In the genomic region with DNA sequence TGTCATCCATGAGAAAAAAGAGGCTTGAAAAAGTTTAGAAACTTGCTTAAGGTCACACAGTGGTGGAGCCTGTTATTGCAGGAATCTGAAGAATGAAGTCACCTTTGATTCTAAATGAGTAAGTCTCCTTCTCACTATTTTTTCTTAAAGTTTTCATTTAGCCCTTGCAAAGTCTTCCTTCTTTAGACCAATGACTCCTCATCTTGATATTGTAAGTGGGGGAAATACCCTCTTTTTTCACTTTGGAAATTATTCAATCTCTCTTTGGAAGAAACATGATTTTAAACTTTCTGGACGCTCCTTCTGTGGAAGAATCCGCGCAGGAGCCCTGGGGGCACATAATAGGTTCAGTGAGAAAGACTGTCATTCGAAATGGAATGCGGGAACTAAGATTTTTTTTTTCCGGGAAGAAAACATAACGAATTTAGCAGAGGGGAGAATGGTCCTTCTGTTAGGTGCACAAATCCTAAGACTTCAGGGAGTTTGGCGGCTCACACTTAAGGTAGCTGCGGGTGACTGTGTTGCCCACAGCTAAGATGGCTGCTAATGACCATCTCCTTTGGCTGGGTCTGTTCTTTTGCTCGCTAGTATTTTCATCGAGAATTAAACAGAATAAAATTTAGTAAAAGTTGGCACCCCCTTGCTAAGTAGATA, we compare ENCODE assay signal across 8 cellular contexts. TPM values are rescaled to one million over a fixed set of nuclear protein-coding genes. Genes with fewer than 3 reads are reported as not detected.
DNase-seq lines count a peak whose midpoint lies in the region; ATAC-seq and TF ChIP-seq lines count a peak whose summit lies in the region.

No MANE protein-coding gene starts in this region.

- peak overlapping the region; percentile 85 for H3K4me3 ChIP-seq in HFF-Myc (replicated peaks; ENCODE audit: low read depth, low read length)
- H3K4me3 ChIP-seq in MM.1S (ENCODE audit: low read length) = peak overlapping the region; percentile 91
- peak overlapping the region; percentile 77 for H3K4me3 ChIP-seq in epithelial cell of proximal tubule (ENCODE audit: low read depth, low read length)
- H3K4me3 ChIP-seq in transverse colon = peak overlapping the region; percentile 52 to 93 (median 88)

- peak; percentile 66 for ATAC-seq in activated B cell treated with CpG ODN at 0.5 μM for 24 hours (ENCODE audit: low read depth)
- peak; percentile 71 for ATAC-seq in naive thymus-derived CD8-positive, alpha-beta T cell

- no peaks in the 10 kb centered on the region for H3F3A ChIP-seq in MM.1S (ENCODE audit: insufficient read depth, low read length)

- H3K9me3 ChIP-seq in MM.1S (replicated peaks; ENCODE audit: insufficient read depth, low read length) = no peaks in the 10 kb centered on the region
- no peaks in the 10 kb centered on the region for H3K9me3 ChIP-seq in transverse colon

- H3K4me3 Mint-ChIP-seq in activated naive CD4-positive, alpha-beta T cell treated with anti-CD3 and anti-CD28 coated beads for 36 hours = peak overlapping the region; percentile 98
- peak overlapping the region; percentile 95 for H3K4me3 Mint-ChIP-seq in activated B cell treated with CpG ODN at 0.5 μM for 24 hours
- H3K4me3 Mint-ChIP-seq in naive thymus-derived CD8-positive, alpha-beta T cell = peak overlapping the region; percentile 89 to 98 (median 94)

- H3K79me2 ChIP-seq in MM.1S (ENCODE audit: low read length) = peaks cover 44% of the 10 kb centered on the region

- peaks cover 7% of the 10 kb centered on the region; the same call in 1 of the 2 replicates for H3K36me3 ChIP-seq in MM.1S (replicated peaks; ENCODE audit: insufficient read depth, low read length)
- no peaks in the 10 kb centered on the region for H3K36me3 ChIP-seq in transverse colon

- no peaks in the 10 kb centered on the region for H3K27me3 Mint-ChIP-seq in activated naive CD4-positive, alpha-beta T cell treated with anti-CD3 and anti-CD28 coated beads for 36 hours (ENCODE audit: low read depth)
- H3K27me3 Mint-ChIP-seq in activated B cell treated with CpG ODN at 0.5 μM for 24 hours = no peaks in the 10 kb centered on the region
- no peaks in the 10 kb centered on the region for H3K27me3 Mint-ChIP-seq in naive thymus-derived CD8-positive, alpha-beta T cell

- peak overlapping the region; percentile 88 for H3K9ac ChIP-seq in MM.1S (ENCODE audit: low read length)

- in situ Hi-C loops in transverse colon (cut with MboI; ENCODE audit: low pct_ligation_motif_present in 1 of 4, low pct_unique_long_range_greater_than_20kb in 1 of 4, low sequenced_read_pairs in 3 of 4) = loop anchor here in 1 of 4 donors (10.0 kb wide), 2 partner anchors 61 to 201 kb away; a partner anchor contains a TSS

- CTCF ChIA-PET in activated naive CD4-positive, alpha-beta T cell treated with anti-CD3 and anti-CD28 coated beads for 36 hours (lab: Charles Lee) = interaction anchor here (0.7 to 1.4 kb wide), 4 partner anchors 63 to 159 kb away, joined by 3 to 4 read pairs (median 3); a partner anchor contains a TSS
- CTCF ChIA-PET in activated B cell treated with CpG ODN at 0.5 μM for 24 hours (lab: Charles Lee) = interaction anchor here (1.4 kb wide), 1 partner anchor 158 kb away, joined by 5 read pairs; a partner anchor contains a TSS

- peak; percentile 16 for DNase-seq in activated naive CD4-positive, alpha-beta T cell treated with anti-CD3 and anti-CD28 coated beads for 36 hours
- DNase-seq in activated naive CD4-positive, alpha-beta T cell treated with Interleukin-2 at 50 U/mL for 16 hours = no peak
- DNase-seq in HFF-Myc (ENCODE audit: extremely low read depth, low read depth) (no peak), MM.1S (peak; percentile 60), activated B cell treated with CpG ODN at 0.5 μM for 24 hours (peak; percentile 25), epithelial cell of proximal tubule (ENCODE audit: low read depth) (peak; percentile 83), transverse colon (peak; percentile 60)
- DNase-seq in naive thymus-derived CD8-positive, alpha-beta T cell = peak in 5 of 10 donors; percentile 9 to 70 (median 32)

- no peaks in the 10 kb centered on the region for H3K9me2 ChIP-seq in MM.1S (replicated peaks; ENCODE audit: insufficient read depth, low read length)

- intact Hi-C loops in activated naive CD4-positive, alpha-beta T cell treated with anti-CD3 and anti-CD28 coated beads for 36 hours (cut with micrococcal nuclease) = loop anchor here (1.0 to 5.0 kb wide), 9 partner anchors 33 to 551 kb away; a partner anchor contains a TSS
- intact Hi-C loops in activated B cell treated with CpG ODN at 0.5 μM for 24 hours (cut with micrococcal nuclease) = loop anchor here (1.0 to 10.0 kb wide), 7 partner anchors 63 to 679 kb away; a partner anchor contains a TSS
- intact Hi-C loops in transverse colon (cut with DNase I; ENCODE audit: low total_unique reads) = loop anchor here (10.0 kb wide), 1 partner anchor 91 kb away; no protein-coding TSS in a partner anchor

- TF ChIP-seq CTCF in HFF-Myc (IDR thresholded peaks at IDR 0.05; ENCODE audit: low read depth, low read length, missing control alignments) = no peak
- peak; percentile 13 for TF ChIP-seq CTCF in MM.1S (IDR thresholded peaks at IDR 0.05; ENCODE audit: low read length)
- TF ChIP-seq CTCF in activated B cell treated with CpG ODN at 0.5 μM for 24 hours (IDR thresholded peaks at IDR 0.05) = no peak
- TF ChIP-seq CTCF in epithelial cell of proximal tubule (conservative IDR thresholded peaks at IDR 0.05; ENCODE audit: low read depth, low read length) = peak; percentile 38
- peak; percentile 12 to 58 (median 27) for TF ChIP-seq CTCF in transverse colon (IDR thresholded peaks at IDR 0.05)

- H2AFZ ChIP-seq in MM.1S (ENCODE audit: low read length) = peak overlapping the region; percentile 89

- H3K4me1 Mint-ChIP-seq in activated naive CD4-positive, alpha-beta T cell treated with anti-CD3 and anti-CD28 coated beads for 36 hours (ENCODE audit: low read depth) = peaks cover 34% of the 10 kb centered on the region
- peaks cover 39% of the 10 kb centered on the region for H3K4me1 Mint-ChIP-seq in activated B cell treated with CpG ODN at 0.5 μM for 24 hours
- peaks cover 4 to 43% (median 35%) of the 10 kb centered on the region in 4 donors for H3K4me1 Mint-ChIP-seq in naive thymus-derived CD8-positive, alpha-beta T cell

- peak overlapping the region; percentile 71 for H3K4me2 ChIP-seq in MM.1S (ENCODE audit: low read depth, low read length)

- H3K4me1 ChIP-seq in MM.1S (ENCODE audit: low read length) (peaks cover 12% of the 10 kb centered on the region), transverse colon (peaks cover 4 to 47% (median 24%) of the 10 kb centered on the region in 4 donors)

- 3 to 5% methylated on average over 10 to 11 of the region's 11 CpGs for WGBS in transverse colon (ENCODE audit: low coverage in 1 of 2), 2 donors

- POLR2A ChIA-PET in activated B cell treated with CpG ODN at 0.5 μM for 24 hours (lab: Charles Lee) = interaction anchor here (0.9 to 2.4 kb wide), 6 partner anchors 63 to 527 kb away, joined by 3 to 37 read pairs (median 10); a partner anchor contains a TSS
- POLR2A ChIA-PET in naive thymus-derived CD8-positive, alpha-beta T cell (lab: Charles Lee) = interaction anchor here (0.5 to 2.9 kb wide), 9 partner anchors 59 to 551 kb away, joined by 3 to 28 read pairs (median 5); a partner anchor contains a TSS

- H3K9me3 Mint-ChIP-seq in activated naive CD4-positive, alpha-beta T cell treated with anti-CD3 and anti-CD28 coated beads for 36 hours = no peaks in the 10 kb centered on the region
- no peaks in the 10 kb centered on the region for H3K9me3 Mint-ChIP-seq in activated B cell treated with CpG ODN at 0.5 μM for 24 hours
- H3K9me3 Mint-ChIP-seq in naive thymus-derived CD8-positive, alpha-beta T cell = no peaks in the 10 kb centered on the region

- peaks cover 22% of the 10 kb centered on the region for H3K36me3 Mint-ChIP-seq in activated naive CD4-positive, alpha-beta T cell treated with anti-CD3 and anti-CD28 coated beads for 36 hours (ENCODE audit: low read depth)
- H3K36me3 Mint-ChIP-seq in activated B cell treated with CpG ODN at 0.5 μM for 24 hours (ENCODE audit: low read depth) = peaks cover 26% of the 10 kb centered on the region
- H3K36me3 Mint-ChIP-seq in naive thymus-derived CD8-positive, alpha-beta T cell = peaks cover 0 to 17% (median 13%) of the 10 kb centered on the region in 3 donors

- H3K27me3 ChIP-seq in MM.1S (replicated peaks; ENCODE audit: insufficient read depth, low read length) (no peaks in the 10 kb centered on the region), transverse colon (no peaks in the 10 kb centered on the region)

- H3K27ac Mint-ChIP-seq in activated naive CD4-positive, alpha-beta T cell treated with anti-CD3 and anti-CD28 coated beads for 36 hours = peak overlapping the region; percentile 92
- H3K27ac Mint-ChIP-seq in activated B cell treated with CpG ODN at 0.5 μM for 24 hours = peak overlapping the region; percentile 94
- peak overlapping the region; percentile 94 to 98 (median 96) for H3K27ac Mint-ChIP-seq in naive thymus-derived CD8-positive, alpha-beta T cell

- TF ChIP-seq EP300 in transverse colon (IDR thresholded peaks at IDR 0.05; ENCODE audit: low read depth) = no peak

- peak overlapping the region; percentile 55; the same call in 1 of the 2 replicates for H3K27ac ChIP-seq in MM.1S (ENCODE audit: low read length)
- peak overlapping the region; percentile 89 to 93 (median 92) for H3K27ac ChIP-seq in transverse colon

- no peaks in the 10 kb centered on the region for H4K20me1 ChIP-seq in MM.1S (ENCODE audit: insufficient read depth, low read length)

- TF ChIP-seq POLR2A in transverse colon (IDR thresholded peaks at IDR 0.05) = no peak

RNA-seq across cellular contexts. Expression of a gene that starts 0.6 kb away (rescaled TPM):
- 10 to 100 TPM; 35.1 TPM for total RNA-seq in activated naive CD4-positive, alpha-beta T cell treated with anti-CD3 and anti-CD28 coated beads for 36 hours
- total RNA-seq in activated B cell treated with CpG ODN at 0.5 μM for 24 hours = 45.4 and 57.1 TPM in 2 replicates
- total RNA-seq in epithelial cell of proximal tubule = 53.5 and 55.1 TPM in 2 replicates
- 10 to 100 TPM; 65.8 to 70.6 TPM for total RNA-seq in naive thymus-derived CD8-positive, alpha-beta T cell
- polyA plus RNA-seq in naive thymus-derived CD8-positive, alpha-beta T cell = 10 to 100 TPM; 19.6 to 24.5 (median 23.7) TPM
- total RNA-seq in transverse colon = 100 to 1,000 TPM; 111 to 162 (median 119) TPM

Comparison
In these comparisons a context has a peak if more than half of its experiments do, and no peak if none do; other contexts are left out.
1. DNase-seq: peak in activated naive CD4-positive, alpha-beta T cell treated with anti-CD3 and anti-CD28 coated beads for 36 hours (single experiment), MM.1S (single experiment), activated B cell treated with CpG ODN at 0.5 μM for 24 hours (single experiment), epithelial cell of proximal tubule (single experiment) and transverse colon (single experiment); none in activated naive CD4-positive, alpha-beta T cell treated with Interleukin-2 at 50 U/mL for 16 hours (single experiment) and HFF-Myc (single experiment).
2. CTCF ChIP-seq: peak in MM.1S (single experiment), epithelial cell of proximal tubule (single experiment) and transverse colon (5 of 5); none in HFF-Myc (single experiment) and activated B cell treated with CpG ODN at 0.5 μM for 24 hours (single experiment).
3. Peak in every context shown above with its lines, with median percentiles within 50 percentile points of each other: H3K27ac Mint-ChIP-seq, H3K4me3 Mint-ChIP-seq and H3K4me3 ChIP-seq.